25 cellular contexts compared by ENCODE assay signal in the genomic region with DNA sequence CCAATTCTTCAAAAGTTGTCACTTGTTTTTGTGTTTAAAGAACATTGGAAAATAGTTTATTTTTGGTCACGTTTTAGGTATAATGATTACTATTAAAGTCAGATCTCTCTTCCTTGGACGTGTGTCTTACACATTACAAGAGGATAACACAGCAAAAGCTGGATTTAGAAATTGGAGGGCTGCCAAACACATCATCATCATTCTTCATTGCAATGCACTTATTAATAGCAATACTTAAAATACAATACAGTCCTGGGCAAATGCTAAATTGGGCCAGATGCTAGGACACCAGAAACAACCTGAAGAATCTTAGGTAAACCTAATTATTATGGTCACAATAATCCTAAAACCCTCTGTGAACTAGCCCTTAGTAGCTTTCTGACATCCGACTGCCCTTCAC.
A peak's percentile ranks its signal among the peaks of the same experiment; 100 is the strongest.
DNase-seq lines count a peak whose midpoint lies in the region; ATAC-seq, FAIRE-seq and TF ChIP-seq lines count a peak whose summit lies in the region.
"Had no signal": no experiment of that assay in that cellular context is flagged by ENCODE, and none has a peak within 500 bp of the region (broad histone marks: within the 10 kb centered on the region; RNA-seq: fewer than 3 reads in every experiment).

No MANE protein-coding gene starts in this region.

- H3K36me3 ChIP-seq in breast epithelium, result no peaks in the 10 kb centered on the region
- H3K36me3 ChIP-seq: upper lobe of left lung had no signal

- FAIRE-seq in HTR-8/SVneo (lab: Jason Lieb, UNC), result no peak
- FAIRE-seq: GM18507 had no signal

- H3K27me3 Mint-ChIP-seq in MCF 10A (ENCODE audit: insufficient read depth, unreplicated experiment), result peaks cover 12% of the 10 kb centered on the region
- no peaks in the 10 kb centered on the region for H3K27me3 Mint-ChIP-seq in activated T-cell treated with anti-CD3 and anti-CD28 coated beads, Interleukin-2, amount 50 U/mL, for 24 hours
- H3K27me3 Mint-ChIP-seq: activated B cell treated with CpG ODN at 0.5 μM for 24 hours had no signal

- H3K4me3 ChIP-seq in breast epithelium (no peak overlapping the region), fibroblast of mammary gland (ENCODE audit: control insufficient read depth, low read depth, low read length) (no peak overlapping the region), coronary artery (no peak overlapping the region)
- H3K4me3 ChIP-seq: body of pancreas, mucosa of descending colon, upper lobe of left lung had no signal

- no peak for TF ChIP-seq POLR2A in breast epithelium (IDR thresholded peaks at IDR 0.05)

- CTCF ChIA-PET in MCF 10A (lab: Yijun Ruan, JAX), result no interaction called here

- no peak for ATAC-seq in GM19397 (IDR thresholded peaks at IDR 0.05; ENCODE audit: unreplicated experiment)
- ATAC-seq: body of pancreas, HCT116, mucosa of descending colon had no signal

- H3K27ac ChIP-seq in breast epithelium (no peak overlapping the region), coronary artery (no peak overlapping the region)
- H3K27ac ChIP-seq: body of pancreas, C4-2B, upper lobe of left lung had no signal

- no peaks in the 10 kb centered on the region for H3K4me1 ChIP-seq in breast epithelium
- H3K4me1 ChIP-seq: body of pancreas, upper lobe of left lung had no signal

- no peaks in the 10 kb centered on the region for H3K27me3 ChIP-seq in breast epithelium
- H3K27me3 ChIP-seq: body of pancreas, upper lobe of left lung had no signal

- intact Hi-C loops in MCF 10A (cut with micrococcal nuclease) (loop anchor here (10.0 kb wide), 1 partner anchor 64 kb away; no protein-coding TSS in a partner anchor), breast epithelium (cut with DNase I; ENCODE audit: low total_unique reads) (no loop called here)

- DNase-seq in MCF 10A (ENCODE audit: unreplicated experiment) (peak; percentile 16), breast epithelium (ENCODE audit: low spot score in 2 of 2) (no peak), NCI-H226 (peak; percentile 32), fibroblast of mammary gland (ENCODE audit: low read depth) (peak; percentile 53), HTR-8/SVneo (ENCODE audit: insufficient read length, low spot score) (no peak), coronary artery (ENCODE audit: low spot score) (no peak)
- DNase-seq in activated T-cell treated with anti-CD3 and anti-CD28 coated beads, Interleukin-2, amount 50 U/mL, for 24 hours, result no peak
- DNase-seq: ACHN; activated B cell treated with CpG ODN at 0.5 μM for 24 hours; activated CD4-positive, alpha-beta T cell treated with anti-CD3 and anti-CD28 coated beads, Interleukin-2, amount 50 U/mL, for 4 hours; activated CD8-positive, alpha-beta memory T cell treated with anti-CD3 and anti-CD28 coated beads, Interleukin-2, amount 50 U/mL, for 48 hours; body of pancreas; cortex of kidney; hypothalamus; KBM-7; mucosa of descending colon; NCI-H187; NCI-H345; T-helper 9 cell; upper lobe of left lung had no signal

- no peak for TF ChIP-seq CTCF in MCF 10A (IDR thresholded peaks at IDR 0.05; ENCODE audit: unreplicated experiment)
- no peak for TF ChIP-seq CTCF in breast epithelium (IDR thresholded peaks at IDR 0.05)
- TF ChIP-seq CTCF in fibroblast of mammary gland (conservative IDR thresholded peaks at IDR 0.05; ENCODE audit: control insufficient read depth, insufficient read depth, low read depth, low read length), result no peak
- no peak for TF ChIP-seq CTCF in coronary artery (IDR thresholded peaks at IDR 0.05)

- BruUV-seq in MCF 10A (replicated peaks; lab: Mats Ljungman, UMichigan), result no TSS peak

- H3K9me3 Mint-ChIP-seq in MCF 10A (ENCODE audit: unreplicated experiment), result no peaks in the 10 kb centered on the region
- no peaks in the 10 kb centered on the region for H3K9me3 Mint-ChIP-seq in activated T-cell treated with anti-CD3 and anti-CD28 coated beads, Interleukin-2, amount 50 U/mL, for 24 hours
- H3K9me3 Mint-ChIP-seq: activated B cell treated with CpG ODN at 0.5 μM for 24 hours had no signal

- no peaks in the 10 kb centered on the region for H3K9me3 ChIP-seq in breast epithelium
- H3K9me3 ChIP-seq: body of pancreas, mucosa of descending colon, upper lobe of left lung had no signal

- H3K27ac Mint-ChIP-seq in MCF 10A (ENCODE audit: low read depth, unreplicated experiment), result no peak overlapping the region
- no peak overlapping the region for H3K27ac Mint-ChIP-seq in activated T-cell treated with anti-CD3 and anti-CD28 coated beads, Interleukin-2, amount 50 U/mL, for 24 hours
- H3K27ac Mint-ChIP-seq: activated B cell treated with CpG ODN at 0.5 μM for 24 hours had no signal

- no peaks in the 10 kb centered on the region for H3K36me3 Mint-ChIP-seq in MCF 10A (ENCODE audit: insufficient read depth, unreplicated experiment)
- no peaks in the 10 kb centered on the region for H3K36me3 Mint-ChIP-seq in activated T-cell treated with anti-CD3 and anti-CD28 coated beads, Interleukin-2, amount 50 U/mL, for 24 hours (ENCODE audit: low read depth)

- POLR2A ChIA-PET in MCF 10A (lab: Yijun Ruan, JAX), result no interaction called here

- H3K4me3 Mint-ChIP-seq in MCF 10A (ENCODE audit: unreplicated experiment), result no peak overlapping the region
- no peak overlapping the region for H3K4me3 Mint-ChIP-seq in activated T-cell treated with anti-CD3 and anti-CD28 coated beads, Interleukin-2, amount 50 U/mL, for 24 hours
- H3K4me3 Mint-ChIP-seq: activated B cell treated with CpG ODN at 0.5 μM for 24 hours, neural crest cell had no signal

- H3K4me1 Mint-ChIP-seq in MCF 10A (ENCODE audit: insufficient read depth, unreplicated experiment), result no peaks in the 10 kb centered on the region
- no peaks in the 10 kb centered on the region for H3K4me1 Mint-ChIP-seq in activated T-cell treated with anti-CD3 and anti-CD28 coated beads, Interleukin-2, amount 50 U/mL, for 24 hours (ENCODE audit: low read depth)
- H3K4me1 Mint-ChIP-seq: activated B cell treated with CpG ODN at 0.5 μM for 24 hours, neural crest cell had no signal

Comparison
In these comparisons a context has a peak if more than half of its experiments do, and no peak if none do; other contexts are left out.
1. DNase-seq: peak in MCF 10A (single experiment), NCI-H226 (single experiment) and fibroblast of mammary gland (single experiment); none in breast epithelium (0 of 2), HTR-8/SVneo (single experiment), coronary artery (single experiment) and activated T-cell treated with anti-CD3 and anti-CD28 coated beads, Interleukin-2, amount 50 U/mL, for 24 hours (single experiment).